Comparison of ENCODE assay signal across 27 cellular contexts in the genomic region with DNA sequence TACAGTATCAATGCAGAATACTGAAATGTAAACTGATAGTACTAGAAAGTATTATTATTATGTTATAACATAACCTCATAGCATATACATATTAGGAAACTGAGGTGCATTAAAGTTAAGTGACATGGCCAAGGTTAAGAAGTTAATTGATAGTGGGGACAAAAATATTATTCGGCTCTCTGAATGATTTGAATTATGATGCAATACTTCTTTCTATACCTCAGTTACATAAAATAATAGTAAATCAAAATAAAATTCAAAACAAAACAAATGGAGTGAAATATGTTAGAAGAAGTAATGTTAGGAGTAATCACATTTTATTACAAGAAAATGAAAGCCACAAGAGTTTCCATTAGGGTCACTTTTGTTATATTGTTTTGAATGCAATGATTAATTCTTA.
"Had no signal": no experiment of that assay in that cellular context is flagged by ENCODE, and none has a peak within 500 bp of the region (broad histone marks: within the 10 kb centered on the region; RNA-seq: fewer than 3 reads in every experiment).

No MANE protein-coding gene starts in this region.

- H3K9me3 ChIP-seq: colonic mucosa, esophagus squamous epithelium, gastrocnemius medialis had no signal

- H3K4me1 ChIP-seq: colonic mucosa, esophagus squamous epithelium, gastrocnemius medialis, heart right ventricle, left lung, lower lobe of right lung had no signal

- H3K27me3 Mint-ChIP-seq: dendritic cell treated with granulocyte-macrophage colony-stimulating factor and Interleukin-4, amounts not matched to agents 40 ng/mL and 50 ng/mL, for 4 days; effector memory CD8-positive, alpha-beta T cell had no signal

- ATAC-seq: effector memory CD8-positive, alpha-beta T cell; esophagus mucosa; gastrocnemius medialis; heart right ventricle; left cardiac atrium; left lung; left ventricle myocardium superior; lower lobe of right lung; mucosa of descending colon had no signal

- H3K27ac Mint-ChIP-seq: dendritic cell treated with granulocyte-macrophage colony-stimulating factor and Interleukin-4, amounts not matched to agents 40 ng/mL and 50 ng/mL, for 4 days; effector memory CD8-positive, alpha-beta T cell; endodermal cell; mesothelial cell of epicardium had no signal

- H3K9me3 Mint-ChIP-seq: endodermal cell had no signal

- H3K27ac ChIP-seq: colonic mucosa, epithelial cell of prostate, esophagus squamous epithelium, gastrocnemius medialis, heart right ventricle, left lung, lower lobe of right lung had no signal

- FAIRE-seq: endometrium, islet of Langerhans, keratinocyte had no signal

- H3K4me3 Mint-ChIP-seq: dendritic cell treated with granulocyte-macrophage colony-stimulating factor and Interleukin-4, amounts not matched to agents 40 ng/mL and 50 ng/mL, for 4 days; effector memory CD8-positive, alpha-beta T cell; endodermal cell; mesothelial cell of epicardium had no signal

- H3K4me3 ChIP-seq: colonic mucosa, esophagus squamous epithelium, gastrocnemius medialis, heart right ventricle, left lung, lower lobe of right lung, mucosa of descending colon had no signal

- H3K36me3 ChIP-seq: colonic mucosa, esophagus squamous epithelium, gastrocnemius medialis, heart right ventricle, left lung, lower lobe of right lung had no signal

- H3K27me3 ChIP-seq: colonic mucosa, esophagus squamous epithelium, gastrocnemius medialis, heart right ventricle, left lung had no signal

- DNase-seq: colonic mucosa; cortex of kidney; effector CD8-positive, alpha-beta T cell; effector memory CD8-positive, alpha-beta T cell; endodermal cell; erythroblast; esophagus squamous epithelium; foreskin fibroblast; foreskin melanocyte; gastrocnemius medialis; glutamatergic neuron; head of caudate nucleus; heart right ventricle; hippocampal formation; left cardiac atrium; left lung; left ventricle myocardium superior; lower lobe of right lung; mesenchymal stem cell; mucosa of descending colon had no signal
